In genomic region chr1:221105578-221105977, GRCh38 we compare ENCODE assay signal across 19 cellular contexts.
"Had no signal": no experiment of that assay in that cellular context is flagged by ENCODE, and none has a peak within 500 bp of the region (broad histone marks: within the 10 kb centered on the region; RNA-seq: fewer than 3 reads in every experiment).

No MANE protein-coding gene starts in this region.

- H3K36me3 ChIP-seq: neural progenitor cell, ovary, right atrium auricular region, sigmoid colon had no signal

- ATAC-seq: natural killer cell treated with Interleukin-12 subunit alpha and Interleukin-12 subunit beta and Interleukin-15 and Interleukin-18, amount 100 ng/mL, for 72 hours had no signal

- H3K36me3 Mint-ChIP-seq: mesothelial cell of epicardium; natural killer cell treated with Interleukin-12 subunit alpha and Interleukin-12 subunit beta and Interleukin-15 and Interleukin-18, amount 100 ng/mL, for 72 hours; neural progenitor cell had no signal

- DNase-seq: dorsolateral prefrontal cortex; effector CD8-positive, alpha-beta T cell; foreskin melanocyte; head of caudate nucleus; kidney glomerular epithelial cell; nucleus accumbens; ovary; sigmoid colon; stimulated activated CD4-positive, alpha-beta T cell treated with anti-CD3 and anti-CD28 coated beads, Interleukin-2, amount 100 ng/mL, for 24 hours; stimulated activated CD4-positive, alpha-beta T cell treated with anti-CD3 and anti-CD28 coated beads, Interleukin-4, amount 100 ng/mL, for 4 hours; stimulated activated naive CD4-positive, alpha-beta T cell treated with Interleukin-2 at 50 U/mL for 16 hours; trophoblast cell had no signal

- H3K4me3 ChIP-seq: coronary artery, dorsolateral prefrontal cortex, hepatocyte, neural progenitor cell, ovary, right atrium auricular region, sigmoid colon, skin epidermis had no signal

- H3K27ac Mint-ChIP-seq: mesothelial cell of epicardium; natural killer cell treated with Interleukin-12 subunit alpha and Interleukin-12 subunit beta and Interleukin-15 and Interleukin-18, amount 100 ng/mL, for 72 hours; neural progenitor cell had no signal

- H3K9me3 Mint-ChIP-seq: neural progenitor cell had no signal

- H3K9me3 ChIP-seq: ovary, sigmoid colon had no signal

- H3K27me3 ChIP-seq: dorsolateral prefrontal cortex, hepatocyte, neural progenitor cell, ovary, right atrium auricular region, sigmoid colon had no signal

- H3K9ac ChIP-seq: neural progenitor cell had no signal

- H3K4me1 ChIP-seq: neural progenitor cell had no signal

- H3K79me2 ChIP-seq: hepatocyte had no signal

- H3K4me3 Mint-ChIP-seq: mesothelial cell of epicardium; natural killer cell treated with Interleukin-12 subunit alpha and Interleukin-12 subunit beta and Interleukin-15 and Interleukin-18, amount 100 ng/mL, for 72 hours; neural progenitor cell had no signal

- H3K27ac ChIP-seq: coronary artery, dorsolateral prefrontal cortex, hepatocyte, neural progenitor cell, ovary, right atrium auricular region, sigmoid colon, skin epidermis had no signal

- H3K4me1 Mint-ChIP-seq: neural progenitor cell had no signal

- H2AFZ ChIP-seq: hepatocyte, neural progenitor cell had no signal

- H3K4me2 ChIP-seq: hepatocyte, neural progenitor cell had no signal
